In the genomic region with DNA sequence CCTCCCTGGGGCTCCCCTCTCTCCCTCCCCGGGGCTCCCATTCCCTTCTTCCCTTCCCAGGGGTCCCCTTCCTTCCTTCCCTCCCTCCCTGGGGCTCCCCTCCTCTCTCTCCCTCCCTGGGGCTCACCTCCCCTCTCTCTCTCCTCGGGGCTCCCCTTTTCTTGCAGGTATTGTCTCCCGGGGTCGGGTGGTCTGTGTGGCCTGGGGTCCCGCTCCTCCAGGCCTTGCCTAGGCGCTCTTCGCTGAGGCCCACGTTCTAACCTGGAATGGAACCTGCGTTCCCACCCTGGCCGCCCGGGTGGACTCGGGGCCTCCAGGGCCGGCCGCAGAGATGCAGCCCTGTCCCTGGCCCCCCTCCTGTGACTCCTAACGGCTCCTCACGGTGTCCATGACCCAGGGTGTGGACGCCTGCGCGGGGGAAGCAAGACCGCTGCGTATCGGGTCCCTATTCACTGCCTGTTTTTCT, we compare ENCODE assay signal across 8 cellular contexts. TPM values are rescaled to one million over a fixed set of nuclear protein-coding genes. Genes with fewer than 3 reads are reported as not detected.
DNase-seq lines count a peak whose midpoint lies in the region; ATAC-seq and TF ChIP-seq lines count a peak whose summit lies in the region.

No MANE protein-coding gene starts in this region.

- H3K4me1 ChIP-seq in neutrophil (ENCODE audit: control insufficient read depth in 1 of 2, insufficient read depth in 1 of 2, low read depth in 1 of 2, low read length in 1 of 2): peaks cover 53 to 54% of the 10 kb centered on the region in 2 experiments

- H3K27ac ChIP-seq in AG04450 (ENCODE audit: low read depth, low read length): peak overlapping the region; percentile 61
- peak overlapping the region; percentile 98 for H3K27ac ChIP-seq in neutrophil

- H3K36me3 ChIP-seq in H7 (replicated peaks; ENCODE audit: control insufficient read depth, insufficient read depth, low read length) (peaks cover 2% of the 10 kb centered on the region), neutrophil (peaks cover 17% of the 10 kb centered on the region)

- no peaks in the 10 kb centered on the region; the same call in 1 of the 2 replicates for H3K9me3 ChIP-seq in AG04450 (ENCODE audit: control insufficient read depth, insufficient read depth, low read length)
- no peaks in the 10 kb centered on the region for H3K9me3 ChIP-seq in neutrophil

- H3K4me3 ChIP-seq in AG04450 (ENCODE audit: low read depth, low read length) (peak overlapping the region; percentile 78), H7 (ENCODE audit: insufficient read depth, low read depth, low read length) (peak overlapping the region; percentile 89), fibroblast of the aortic adventitia (ENCODE audit: low read depth, low read length) (peak overlapping the region; percentile 82), neutrophil (ENCODE audit: low read depth in 1 of 2, low read length in 1 of 2) (peak overlapping the region; percentile 88 to 99)

- DNase-seq in AG04450 (ENCODE audit: low read depth, low spot score): no peak
- peak; percentile 82 for DNase-seq in H7
- DNase-seq in UCSD-AML1 (lab: John Stamatoyannopoulos, UW; ENCODE audit: unreplicated experiment): peak; percentile 38
- peak; percentile 17 for DNase-seq in fibroblast of the aortic adventitia (ENCODE audit: low read depth)

- ATAC-seq in HG03280 (IDR thresholded peaks at IDR 0.05; ENCODE audit: unreplicated experiment) (no peak), HG03108 (IDR thresholded peaks at IDR 0.05; ENCODE audit: unreplicated experiment) (no peak), HG02970 (IDR thresholded peaks at IDR 0.05; ENCODE audit: low FRiP score, unreplicated experiment) (no peak)

- POLR2A ChIA-PET in AG04450 (lab: Yijun Ruan, JAX): no interaction called here

- no peak for TF ChIP-seq CTCF in AG04450 (IDR thresholded peaks at IDR 0.05; ENCODE audit: low read depth, low read length)
- no peak for TF ChIP-seq CTCF in fibroblast of the aortic adventitia (IDR thresholded peaks at IDR 0.05; ENCODE audit: insufficient read depth, low read length)
- TF ChIP-seq CTCF in neutrophil (IDR thresholded peaks at IDR 0.05): no peak

- CTCF ChIA-PET in AG04450 (lab: Charles Lee): no interaction called here

- no peaks in the 10 kb centered on the region for H3K27me3 ChIP-seq in AG04450 (ENCODE audit: control insufficient read depth, insufficient read depth, low read length)
- no peaks in the 10 kb centered on the region for H3K27me3 ChIP-seq in H7 (ENCODE audit: control insufficient read depth, insufficient read depth, low read length)
- peaks cover 8% of the 10 kb centered on the region for H3K27me3 ChIP-seq in neutrophil

RNA-seq across cellular contexts. Expression of a gene that starts 0.9 kb away (rescaled TPM):
- polyA plus RNA-seq in AG04450 (2011; rRNA removed): 11.0 and 11.5 TPM in 2 replicates
- polyA minus RNA-seq in AG04450 (2011; rRNA and poly(A)+ RNA removed): 9.1 and 9.9 TPM in 2 replicates
- total RNA-seq in H7 (2014; rRNA removed; shearing (Covaris generic)): 11.9 and 15.5 TPM in 2 replicates
- total RNA-seq in fibroblast of the aortic adventitia (ENCODE audit: low replicate concordance): 8.3 and 9.8 TPM in 2 replicates

RNA-seq across cellular contexts. Expression of a gene that starts 38.2 kb away (rescaled TPM):
- polyA plus RNA-seq in AG04450 (2011; rRNA removed): 0.35 and 0.41 TPM in 2 replicates
- polyA minus RNA-seq in AG04450 (2011; rRNA and poly(A)+ RNA removed): 0.28 and 0.65 TPM in 2 replicates
- total RNA-seq in H7 (2014; rRNA removed; shearing (Covaris generic)): 0.89 and 1.4 TPM in 2 replicates
- total RNA-seq in fibroblast of the aortic adventitia (ENCODE audit: low replicate concordance): 2.4 and 2.8 TPM in 2 replicates
